In genomic region chr22:43262990-43263644, GRCh38 we compare ENCODE assay signal across 1 cellular context.
A peak's percentile ranks its signal among the peaks of the same experiment; 100 is the strongest.
TF ChIP-seq lines count a peak whose summit lies in the region.

No MANE protein-coding gene starts in this region.

TF ChIP-seq in HepG2, 621 proteins besides CTCF, POLR2A, EP300 and RAD21 (continued from another document and continues in another):
- peak; percentile 52; the same call in 1 of the 2 replicates for TF ChIP-seq PATZ1 (CRISPR knock-in tag; IDR thresholded peaks at IDR 0.05)
- peak; percentile 26; the same call in 1 of the 2 replicates for TF ChIP-seq KDM1A (CRISPR knock-in tag; IDR thresholded peaks at IDR 0.05)
- no peak for TF ChIP-seq ZNF543 (CRISPR knock-in tag; IDR thresholded peaks at IDR 0.05)
- TF ChIP-seq JUND (CRISPR knock-in tag; IDR thresholded peaks at IDR 0.05) = no peak
- TF ChIP-seq ZMYM2 (CRISPR knock-in tag; IDR thresholded peaks at IDR 0.05) = peak; percentile 48; the same call in 1 of the 2 replicates
- peak; percentile 77 for TF ChIP-seq SKI (IDR thresholded peaks at IDR 0.05; ENCODE audit: partially characterized antibody)
- TF ChIP-seq HES4 (CRISPR knock-in tag; IDR thresholded peaks at IDR 0.05; ENCODE audit: borderline replicate concordance) = no peak
- TF ChIP-seq TBX2 (CRISPR knock-in tag; IDR thresholded peaks at IDR 0.05; ENCODE audit: borderline replicate concordance) = peak; percentile 25; the same call in 1 of the 2 replicates
- TF ChIP-seq KDM6A (CRISPR knock-in tag; IDR thresholded peaks at IDR 0.05; ENCODE audit: low read depth) = 0 out of 2 replicates have a peak, but pooled peaks have one; percentile 27
- no peak for TF ChIP-seq ZNF781 (CRISPR knock-in tag; IDR thresholded peaks at IDR 0.05; ENCODE audit: borderline replicate concordance, not compliant biosample characterization)
- peak; percentile 64 for TF ChIP-seq NCOA2 (CRISPR knock-in tag; IDR thresholded peaks at IDR 0.05)
- TF ChIP-seq MED1 (CRISPR knock-in tag; IDR thresholded peaks at IDR 0.05) = peak; percentile 40
- no peak for TF ChIP-seq ZBTB21 (CRISPR knock-in tag; IDR thresholded peaks at IDR 0.05)
- 0 out of 2 replicates have a peak, but pooled peaks have one; percentile 50 for TF ChIP-seq ZBTB26 (CRISPR knock-in tag; IDR thresholded peaks at IDR 0.05; ENCODE audit: borderline replicate concordance)
- TF ChIP-seq HNF4A (CRISPR knock-in tag; IDR thresholded peaks at IDR 0.05) = peak; percentile 81
- TF ChIP-seq ZNF83 (CRISPR knock-in tag; IDR thresholded peaks at IDR 0.05; ENCODE audit: borderline replicate concordance) = no peak
- peak; percentile 58; the same call in 1 of the 2 replicates for TF ChIP-seq ZNF281 (CRISPR knock-in tag; IDR thresholded peaks at IDR 0.05; ENCODE audit: borderline replicate concordance)
- TF ChIP-seq CREM (IDR thresholded peaks at IDR 0.05) = peak; percentile 62; the same call in 1 of the 2 replicates
- no peak for TF ChIP-seq CREM (CRISPR knock-in tag; IDR thresholded peaks at IDR 0.05)
- TF ChIP-seq FOXP1 (IDR thresholded peaks at IDR 0.05) = no peak
- TF ChIP-seq FOXP1 (CRISPR knock-in tag; IDR thresholded peaks at IDR 0.05) = peak; percentile 67
- TF ChIP-seq ZBTB46 (CRISPR knock-in tag; IDR thresholded peaks at IDR 0.05; ENCODE audit: borderline replicate concordance) = no peak
- peak; percentile 31; the same call in 1 of the 2 replicates for TF ChIP-seq KAT8 (CRISPR knock-in tag; IDR thresholded peaks at IDR 0.05)
- TF ChIP-seq NCOR1 (IDR thresholded peaks at IDR 0.05; ENCODE audit: borderline replicate concordance, low read length) = peak; percentile 55; the same call in 1 of the 2 replicates
- 0 out of 2 replicates have a peak, but pooled peaks have one; percentile 16 for TF ChIP-seq ZNF430 (CRISPR knock-in tag; IDR thresholded peaks at IDR 0.05)
- peak; percentile 89 for TF ChIP-seq MEIS2 (CRISPR knock-in tag; IDR thresholded peaks at IDR 0.05)
- TF ChIP-seq EEA1 (CRISPR knock-in tag; IDR thresholded peaks at IDR 0.05; ENCODE audit: borderline replicate concordance) = no peak
- TF ChIP-seq ZSCAN25 (CRISPR knock-in tag; IDR thresholded peaks at IDR 0.05) = peak; percentile 87
- peak; percentile 97 to 98 for TF ChIP-seq NR2F1 (CRISPR knock-in tag; IDR thresholded peaks at IDR 0.05)
- peak; percentile 100 for TF ChIP-seq NR2F2 (IDR thresholded peaks at IDR 0.05; ENCODE audit: borderline replicate concordance, low read depth)
- 0 out of 2 replicates have a peak, but pooled peaks have one; percentile 37 for TF ChIP-seq MLX (CRISPR knock-in tag; IDR thresholded peaks at IDR 0.05)
- TF ChIP-seq SOX6 (IDR thresholded peaks at IDR 0.05) = no peak
- TF ChIP-seq SOX6 (CRISPR knock-in tag; IDR thresholded peaks at IDR 0.05) = peak; percentile 73
- TF ChIP-seq ZNF598 (CRISPR knock-in tag; IDR thresholded peaks at IDR 0.05; ENCODE audit: borderline replicate concordance) = no peak
- TF ChIP-seq CCAR2 (optimal IDR thresholded peaks at IDR 0.05; ENCODE audit: low read depth, low read length) = peak; percentile 49
- TF ChIP-seq ETV5 (CRISPR knock-in tag; IDR thresholded peaks at IDR 0.05; ENCODE audit: borderline replicate concordance) = peak; percentile 60; the same call in 1 of the 2 replicates
- no peak; the same call in 1 of the 2 replicates for TF ChIP-seq E2F5 (CRISPR knock-in tag; conservative IDR thresholded peaks at IDR 0.05)
- no peak for TF ChIP-seq ZBTB7B (CRISPR knock-in tag; IDR thresholded peaks at IDR 0.05)
- no peak for TF ChIP-seq SALL2 (CRISPR knock-in tag; IDR thresholded peaks at IDR 0.05)
- TF ChIP-seq MEIS1 (CRISPR knock-in tag; IDR thresholded peaks at IDR 0.05; ENCODE audit: borderline replicate concordance) = no peak
- TF ChIP-seq ETV6 (CRISPR knock-in tag; conservative IDR thresholded peaks at IDR 0.05) = no peak
- no peak for TF ChIP-seq ZBTB20 (CRISPR knock-in tag; IDR thresholded peaks at IDR 0.05; ENCODE audit: borderline replicate concordance, low read depth)
- TF ChIP-seq MTF2 (CRISPR knock-in tag; IDR thresholded peaks at IDR 0.05; ENCODE audit: borderline replicate concordance) = no peak
- TF ChIP-seq MYNN (CRISPR knock-in tag; IDR thresholded peaks at IDR 0.05; ENCODE audit: low read depth) = no peak
- TF ChIP-seq MXD1 (CRISPR knock-in tag; IDR thresholded peaks at IDR 0.05) = no peak
- no peak for TF ChIP-seq RBFOX2 (IDR thresholded peaks at IDR 0.05; ENCODE audit: low read depth, low read length)
- TF ChIP-seq GATAD2A (CRISPR knock-in tag; IDR thresholded peaks at IDR 0.05) = peak; percentile 62
- TF ChIP-seq NR2C2 (CRISPR knock-in tag; IDR thresholded peaks at IDR 0.05; ENCODE audit: borderline replicate concordance) = peak; percentile 97
- TF ChIP-seq BCL6 (CRISPR knock-in tag; IDR thresholded peaks at IDR 0.05) = peak; percentile 92
- peak; percentile 62 for TF ChIP-seq SALL1 (CRISPR knock-in tag; IDR thresholded peaks at IDR 0.05)
- TF ChIP-seq NONO (IDR thresholded peaks at IDR 0.05) = no peak
- peak; percentile 59 for TF ChIP-seq NONO (CRISPR knock-in tag; conservative IDR thresholded peaks at IDR 0.05)
- peak; percentile 30; the same call in 1 of the 2 replicates for TF ChIP-seq DPF2 (CRISPR knock-in tag; IDR thresholded peaks at IDR 0.05; ENCODE audit: borderline replicate concordance, low read depth)
- TF ChIP-seq FOXA1 (IDR thresholded peaks at IDR 0.05) = no peak
- TF ChIP-seq FOXA1 (CRISPR knock-in tag; IDR thresholded peaks at IDR 0.05) = peak; percentile 36; the same call in 1 of the 2 replicates
- TF ChIP-seq SP4 (CRISPR knock-in tag; IDR thresholded peaks at IDR 0.05) = peak; percentile 49; the same call in 1 of the 2 replicates
- no peak for TF ChIP-seq PITX1 (CRISPR knock-in tag; IDR thresholded peaks at IDR 0.05)
- peak; percentile 93 for TF ChIP-seq HHEX (CRISPR knock-in tag; IDR thresholded peaks at IDR 0.05)
- peak; percentile 58 for TF ChIP-seq RERE (CRISPR knock-in tag; IDR thresholded peaks at IDR 0.05; ENCODE audit: low read depth)
- TF ChIP-seq NFE2L2 (IDR thresholded peaks at IDR 0.05; ENCODE audit: low read length) = no peak
- TF ChIP-seq TCF7L2 (IDR thresholded peaks at IDR 0.05; ENCODE audit: low read depth, low read length) = peak; percentile 84
